1 cellular context compared by ENCODE assay signal in genomic region chr6:29681811-29682210, GRCh38.
TF ChIP-seq lines count a peak whose summit lies in the region.

No MANE protein-coding gene starts in this region.

TF ChIP-seq in K562, 482 proteins besides CTCF, POLR2A, EP300 and RAD21:
- TF ChIP-seq NR2C2 (CRISPR knock-in tag; IDR thresholded peaks at IDR 0.05): no peak
- no peak for TF ChIP-seq NR2C2 (tag; IDR thresholded peaks at IDR 0.05)
- TF ChIP-seq ZNF121 (CRISPR knock-in tag; conservative IDR thresholded peaks at IDR 0.05): peak; percentile 31; the same call in 1 of the 2 replicates
- no peak for TF ChIP-seq DNMT1 (IDR thresholded peaks at IDR 0.05)
- TF ChIP-seq BRF2 (IDR thresholded peaks at IDR 0.05; ENCODE audit: borderline replicate concordance, insufficient read depth, insufficient read length): no peak
- no peak for TF ChIP-seq SAFB (IDR thresholded peaks at IDR 0.05; ENCODE audit: borderline replicate concordance, low read depth, low read length)
- peak; percentile 5 for TF ChIP-seq RBM25 (IDR thresholded peaks at IDR 0.05; ENCODE audit: low read depth, low read length, severe bottlenecking)
TF ChIP-seq in K562: peak in this region for 2.
